In the genomic region with DNA sequence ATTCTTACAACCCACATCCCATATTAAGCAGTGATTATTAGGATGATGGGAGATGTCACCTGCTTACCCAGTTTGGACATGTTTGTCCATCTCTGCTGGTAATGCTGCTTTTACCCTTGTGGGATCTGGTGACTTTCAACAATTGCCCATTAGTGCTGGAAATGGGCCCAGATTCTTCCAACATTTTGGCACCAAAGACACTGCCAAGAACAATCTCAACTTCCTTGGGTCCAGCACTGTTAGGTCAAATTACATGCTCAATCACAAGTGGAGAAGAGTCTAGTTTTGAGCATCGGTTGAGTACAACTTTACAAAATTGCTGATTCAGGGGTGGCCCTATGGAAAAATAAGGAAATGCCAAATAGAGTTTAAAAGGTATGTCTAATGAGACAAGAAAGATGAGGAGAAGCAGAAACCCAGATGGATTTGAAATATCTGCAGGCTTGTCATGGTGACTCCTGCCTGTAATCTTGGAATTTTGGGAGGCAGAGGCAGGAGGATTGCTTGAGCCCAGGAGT, we compare ENCODE assay signal across 18 cellular contexts. TPM values are rescaled to one million over a fixed set of nuclear protein-coding genes. Genes with fewer than 3 reads are reported as not detected.
DNase-seq lines count a peak whose midpoint lies in the region; ATAC-seq, FAIRE-seq and TF ChIP-seq lines count a peak whose summit lies in the region.
"Had no signal": no experiment of that assay in that cellular context is flagged by ENCODE, and none has a peak within 500 bp of the region (broad histone marks: within the 10 kb centered on the region; RNA-seq: fewer than 3 reads in every experiment).

No MANE protein-coding gene starts in this region.

- H2AFZ ChIP-seq in HepG2 (ENCODE audit: low read length) = no peak overlapping the region

- DNase-seq in HepG2 (ENCODE audit: low spot score) = no peak
- no peak for DNase-seq in right lobe of liver
- peak; percentile 29 for DNase-seq in fibroblast of pulmonary artery (ENCODE audit: low read depth)
- DNase-seq in NCI-H1417 treated with DMSO at 0.1 percent for 48 hours (lab: John Stamatoyannopoulos, UW) = no peak
- DNase-seq in activated CD4-positive, CD25-positive, alpha-beta regulatory T cell (lab: John Stamatoyannopoulos, UW) = no peak
- DNase-seq in NCI-H226 = no peak
- DNase-seq: Caco-2; CD4-positive, CD25-positive, alpha-beta regulatory T cell; DMS153; MM.1S; NCI-H187 treated with DMSO at 0.1 percent for 48 hours; NCI-H2171; NCI-H510A; NCI-H774 had no signal

- H3K36me3 ChIP-seq in HepG2 (replicated peaks in 1 of 2; ENCODE audit: control insufficient read depth in 1 of 2, insufficient read depth in 2 of 2, low read length in 2 of 2) (no peaks in the 10 kb centered on the region), right lobe of liver (no peaks in the 10 kb centered on the region)
- H3K36me3 ChIP-seq: SJSA1 had no signal

- H3K4me2 ChIP-seq in HepG2 (ENCODE audit: low read depth, low read length) = no peak overlapping the region

- in situ Hi-C loops in HepG2 (cut with HindIII; ENCODE audit: extremely low pct_ligation_motif_present, low pct_unique_long_range_greater_than_20kb) = loop anchor here (5.0 kb wide), 1 partner anchor 88 kb away; no protein-coding TSS in a partner anchor

- ATAC-seq in HepG2 (no peak), right lobe of liver (no peak), SK-N-SH treated with all-trans-retinoic acid at 6 μM for 48 hours (peak; percentile 60; the same call in 2 of the 3 replicates)

- WGBS in HepG2 (ENCODE audit: low lambda C conversion rate) = 0% methylated on average over 1 of the region's 1 CpG
- WGBS in right lobe of liver (ENCODE audit: insufficient coverage, low coverage, low lambda C conversion rate, missing lambda C conversion rate) = 50% methylated on average over 1 of the region's 1 CpG

- H3K79me2 ChIP-seq in HepG2 (ENCODE audit: insufficient read depth, low read length) = no peaks in the 10 kb centered on the region

- TF ChIP-seq EP300 in HepG2 (IDR thresholded peaks at IDR 0.05; ENCODE audit: low read depth in 2 of 2, low read length in 2 of 2) (no peak), HepG2 (CRISPR knock-in tag; IDR thresholded peaks at IDR 0.05; ENCODE audit: borderline replicate concordance) (no peak)

- no peak overlapping the region for H3K9ac ChIP-seq in HepG2 (ENCODE audit: insufficient read depth, low read depth, low read length)

- POLR2A ChIA-PET in HepG2 (lab: Yijun Ruan, JAX) = interaction anchor here (0.6 kb wide), 1 partner anchor 86 kb away, joined by 3 read pairs; no protein-coding TSS in a partner anchor

- TF ChIP-seq POLR2A in HepG2 (IDR thresholded peaks at IDR 0.05; ENCODE audit: insufficient read depth in 1 of 2, low read depth in 2 of 2, low read length in 2 of 2) (no peak), right lobe of liver (IDR thresholded peaks at IDR 0.05) (no peak)

- H3K4me3 ChIP-seq in HepG2 (replicated peaks in 1 of 3; ENCODE audit: insufficient read depth in 1 of 3, low read depth in 2 of 3, low read length in 3 of 3) (no peak overlapping the region), right lobe of liver (no peak overlapping the region), fibroblast of pulmonary artery (replicated peaks; ENCODE audit: low read depth, low read length) (no peak overlapping the region)
- H3K4me3 ChIP-seq: SJSA1 had no signal

- no TSS peak for BruUV-seq in HepG2 (replicated peaks; lab: Mats Ljungman, UMichigan)

- no peak for FAIRE-seq in HepG2 (lab: Jason Lieb, UNC)
- FAIRE-seq: GM19239, H1 had no signal

- H3K27me3 ChIP-seq in HepG2 (ENCODE audit: control insufficient read depth in 1 of 2, insufficient read depth in 2 of 2, low read length in 2 of 2) (no peaks in the 10 kb centered on the region), right lobe of liver (no peaks in the 10 kb centered on the region)

- TF ChIP-seq RAD21 in HepG2 (CRISPR knock-in tag; IDR thresholded peaks at IDR 0.05) = no peak

- H3K9me3 ChIP-seq in HepG2 (ENCODE audit: low read length) (no peaks in the 10 kb centered on the region), right lobe of liver (no peaks in the 10 kb centered on the region)
- H3K9me3 ChIP-seq: Caco-2, SJSA1 had no signal

- H3K27ac ChIP-seq in HepG2 (ENCODE audit: extremely low read length, insufficient read depth, low read length) = no peak overlapping the region
- no peak overlapping the region for H3K27ac ChIP-seq in right lobe of liver
- H3K27ac ChIP-seq: SJSA1 had no signal

- no peaks in the 10 kb centered on the region for H4K20me1 ChIP-seq in HepG2 (ENCODE audit: insufficient read depth, low read length)

- H3K4me1 ChIP-seq in HepG2 (ENCODE audit: insufficient read depth, low read length) = peaks cover 17% of the 10 kb centered on the region
- H3K4me1 ChIP-seq in right lobe of liver = no peaks in the 10 kb centered on the region
- H3K4me1 ChIP-seq: Caco-2, SJSA1 had no signal

- CTCF ChIA-PET in HepG2 (lab: Yijun Ruan, JAX; ENCODE audit: low intra/inter-chr PET ratio, low total read pairs) = no interaction called here

- intact Hi-C loops in HepG2 (cut with micrococcal nuclease; ENCODE audit: unreplicated experiment) = loop anchor here (10.0 kb wide), 1 partner anchor 160 kb away; a partner anchor contains a TSS
- intact Hi-C loops in right lobe of liver (cut with DNase I) = loop anchor here in 1 of 2 donors (10.0 kb wide), 1 partner anchor 80 kb away; a partner anchor contains a TSS

- TF ChIP-seq CTCF in HepG2 (CRISPR knock-in tag; IDR thresholded peaks at IDR 0.05) = no peak
- TF ChIP-seq CTCF in right lobe of liver (IDR thresholded peaks at IDR 0.05) = no peak
- no peak for TF ChIP-seq CTCF in fibroblast of pulmonary artery (IDR thresholded peaks at IDR 0.05; ENCODE audit: low read length, missing control alignments)

RNA-seq across cellular contexts. Expression of a gene that starts 13.0 kb away (rescaled TPM):
- total RNA-seq in HepG2 (2016; rRNA removed; fragmentation: Illumina TruSeq; extraction: Trizol) (not detected in 2 replicates), right lobe of liver (1 to 10 TPM in 1 of 6 experiments, under 1 TPM in 5; 0.51 to 1.6 (median 0.87) TPM)
- total RNA-seq in HepG2 (2016; cell fraction: cytosol; rRNA removed; fragmentation: Illumina TruSeq; extraction: Trizol; ENCODE audit: low read depth) = not detected in 2 replicates
- total RNA-seq in HepG2 (2016; cell fraction: insoluble cytoplasmic fraction; rRNA removed; fragmentation: Illumina TruSeq; extraction: Trizol) = not detected in 2 replicates
- not detected in 2 replicates for total RNA-seq in HepG2 (2016; cell fraction: membrane; rRNA removed; fragmentation: Illumina TruSeq; extraction: Trizol)
- total RNA-seq in HepG2 (2016; cell fraction: nucleus; rRNA removed; fragmentation: Illumina TruSeq; extraction: Trizol) = not detected in 2 replicates
- polyA plus RNA-seq in HepG2 (2011; rRNA removed) = not detected in 2 replicates
- not detected in 2 replicates for polyA plus RNA-seq in HepG2 (2011; cell fraction: cytosol; rRNA removed)
- not detected in 2 replicates for polyA plus RNA-seq in HepG2 (2011; cell fraction: nucleus; rRNA removed)
- polyA plus RNA-seq in HepG2 (2012) = not detected in 2 replicates
- polyA plus RNA-seq in HepG2 (2016; cell fraction: cytosol; fragmentation: Illumina TruSeq; extraction: Trizol; ENCODE audit: low read depth) = not detected in 2 replicates
- not detected in 2 replicates for polyA plus RNA-seq in HepG2 (2016; cell fraction: insoluble cytoplasmic fraction; fragmentation: Illumina TruSeq; extraction: Trizol; ENCODE audit: low read depth)
- polyA plus RNA-seq in HepG2 (2016; cell fraction: membrane; fragmentation: Illumina TruSeq; extraction: Trizol; ENCODE audit: low read depth) = not detected in 2 replicates
- not detected in 2 replicates for polyA plus RNA-seq in HepG2 (2016; cell fraction: nucleus; fragmentation: Illumina TruSeq; extraction: Trizol; ENCODE audit: insufficient read depth, low read depth)
- not detected in 2 replicates for polyA minus RNA-seq in HepG2 (2011; rRNA and poly(A)+ RNA removed; ENCODE audit: low replicate concordance)
- polyA minus RNA-seq in HepG2 (2011; cell fraction: cytosol; rRNA and poly(A)+ RNA removed) = not detected in 2 replicates
- not detected in 2 replicates for polyA minus RNA-seq in HepG2 (2011; cell fraction: nucleus; rRNA and poly(A)+ RNA removed)

RNA-seq across cellular contexts. Expression of a gene that starts 30.1 kb away (rescaled TPM):
- 0.13 TPM in 1 of 2 replicates, not detected in the other for total RNA-seq in HepG2 (2016; rRNA removed; fragmentation: Illumina TruSeq; extraction: Trizol)
- not detected in 2 replicates for total RNA-seq in HepG2 (2016; cell fraction: cytosol; rRNA removed; fragmentation: Illumina TruSeq; extraction: Trizol; ENCODE audit: low read depth)
- 0.11 TPM in 1 of 2 replicates, not detected in the other for total RNA-seq in HepG2 (2016; cell fraction: insoluble cytoplasmic fraction; rRNA removed; fragmentation: Illumina TruSeq; extraction: Trizol)
- not detected in 2 replicates for total RNA-seq in HepG2 (2016; cell fraction: membrane; rRNA removed; fragmentation: Illumina TruSeq; extraction: Trizol)
- 0.16 TPM in 1 of 2 replicates, not detected in the other for total RNA-seq in HepG2 (2016; cell fraction: nucleus; rRNA removed; fragmentation: Illumina TruSeq; extraction: Trizol)
- 0.03 TPM in 1 of 2 replicates, not detected in the other for polyA plus RNA-seq in HepG2 (2011; rRNA removed)
- polyA plus RNA-seq in HepG2 (2011; cell fraction: cytosol; rRNA removed) = 0.03 TPM in 1 of 2 replicates, not detected in the other
- 0.10 and 0.11 TPM in 2 replicates for polyA plus RNA-seq in HepG2 (2011; cell fraction: nucleus; rRNA removed)
- polyA plus RNA-seq in HepG2 (2012) = not detected in 2 replicates
- polyA plus RNA-seq in HepG2 (2016; cell fraction: cytosol; fragmentation: Illumina TruSeq; extraction: Trizol; ENCODE audit: low read depth) = not detected in 2 replicates
- polyA plus RNA-seq in HepG2 (2016; cell fraction: insoluble cytoplasmic fraction; fragmentation: Illumina TruSeq; extraction: Trizol; ENCODE audit: low read depth) = not detected in 2 replicates
- not detected in 2 replicates for polyA plus RNA-seq in HepG2 (2016; cell fraction: membrane; fragmentation: Illumina TruSeq; extraction: Trizol; ENCODE audit: low read depth)
- not detected in 2 replicates for polyA plus RNA-seq in HepG2 (2016; cell fraction: nucleus; fragmentation: Illumina TruSeq; extraction: Trizol; ENCODE audit: insufficient read depth, low read depth)
- polyA minus RNA-seq in HepG2 (2011; rRNA and poly(A)+ RNA removed; ENCODE audit: low replicate concordance) = not detected in 2 replicates
- polyA minus RNA-seq in HepG2 (2011; cell fraction: cytosol; rRNA and poly(A)+ RNA removed) = not detected in 2 replicates
- polyA minus RNA-seq in HepG2 (2011; cell fraction: nucleus; rRNA and poly(A)+ RNA removed) = not detected in 2 replicates
- total RNA-seq in right lobe of liver = under 1 TPM in 2 of 6 experiments, not detected in 4; 0.13 to 0.20 TPM
- total RNA-seq: Caco-2, SJSA1 had no signal

RNA-seq across cellular contexts. Expression of a gene that starts 46.4 kb away (rescaled TPM):
- total RNA-seq in HepG2 (2016; rRNA removed; fragmentation: Illumina TruSeq; extraction: Trizol) (28.7 and 35.4 TPM in 2 replicates), right lobe of liver (1 to 10 TPM; 3.3 to 5.0 (median 4.5) TPM)
- total RNA-seq in HepG2 (2016; cell fraction: cytosol; rRNA removed; fragmentation: Illumina TruSeq; extraction: Trizol; ENCODE audit: low read depth) = 13.3 and 13.6 TPM in 2 replicates
- total RNA-seq in HepG2 (2016; cell fraction: insoluble cytoplasmic fraction; rRNA removed; fragmentation: Illumina TruSeq; extraction: Trizol) = 29.8 and 36.0 TPM in 2 replicates
- total RNA-seq in HepG2 (2016; cell fraction: membrane; rRNA removed; fragmentation: Illumina TruSeq; extraction: Trizol) = 26.1 and 26.5 TPM in 2 replicates
- total RNA-seq in HepG2 (2016; cell fraction: nucleus; rRNA removed; fragmentation: Illumina TruSeq; extraction: Trizol) = 22.6 and 26.3 TPM in 2 replicates
- 7.8 and 9.2 TPM in 2 replicates for polyA plus RNA-seq in HepG2 (2011; rRNA removed)
- polyA plus RNA-seq in HepG2 (2011; cell fraction: cytosol; rRNA removed) = 7.4 TPM in 2 replicates
- polyA plus RNA-seq in HepG2 (2011; cell fraction: nucleus; rRNA removed) = 9.1 and 10.7 TPM in 2 replicates
- polyA plus RNA-seq in HepG2 (2012) = 10.0 and 10.9 TPM in 2 replicates
- 8.9 and 10.2 TPM in 2 replicates for polyA plus RNA-seq in HepG2 (2016; cell fraction: cytosol; fragmentation: Illumina TruSeq; extraction: Trizol; ENCODE audit: low read depth)
- polyA plus RNA-seq in HepG2 (2016; cell fraction: insoluble cytoplasmic fraction; fragmentation: Illumina TruSeq; extraction: Trizol; ENCODE audit: low read depth) = 28.1 and 28.6 TPM in 2 replicates
- polyA plus RNA-seq in HepG2 (2016; cell fraction: membrane; fragmentation: Illumina TruSeq; extraction: Trizol; ENCODE audit: low read depth) = 15.0 and 17.3 TPM in 2 replicates
- polyA plus RNA-seq in HepG2 (2016; cell fraction: nucleus; fragmentation: Illumina TruSeq; extraction: Trizol; ENCODE audit: insufficient read depth, low read depth) = 30.1 and 30.5 TPM in 2 replicates
- 3.9 and 8.3 TPM in 2 replicates for polyA minus RNA-seq in HepG2 (2011; rRNA and poly(A)+ RNA removed; ENCODE audit: low replicate concordance)
- 2.6 and 6.2 TPM in 2 replicates for polyA minus RNA-seq in HepG2 (2011; cell fraction: cytosol; rRNA and poly(A)+ RNA removed)
- polyA minus RNA-seq in HepG2 (2011; cell fraction: nucleus; rRNA and poly(A)+ RNA removed) = 7.5 and 10.1 TPM in 2 replicates

RNA-seq across cellular contexts. Expression of a gene that starts 50.5 kb away (rescaled TPM):
- 0.04 TPM in 2 replicates for total RNA-seq in HepG2 (2016; rRNA removed; fragmentation: Illumina TruSeq; extraction: Trizol)
- not detected in 2 replicates for total RNA-seq in HepG2 (2016; cell fraction: cytosol; rRNA removed; fragmentation: Illumina TruSeq; extraction: Trizol; ENCODE audit: low read depth)
- total RNA-seq in HepG2 (2016; cell fraction: insoluble cytoplasmic fraction; rRNA removed; fragmentation: Illumina TruSeq; extraction: Trizol) = 0.04 TPM in 2 replicates
- total RNA-seq in HepG2 (2016; cell fraction: membrane; rRNA removed; fragmentation: Illumina TruSeq; extraction: Trizol) = 0.03 TPM in 1 of 2 replicates, not detected in the other
- not detected in 2 replicates for total RNA-seq in HepG2 (2016; cell fraction: nucleus; rRNA removed; fragmentation: Illumina TruSeq; extraction: Trizol)
- not detected in 2 replicates for polyA plus RNA-seq in HepG2 (2011; rRNA removed)
- polyA plus RNA-seq in HepG2 (2011; cell fraction: cytosol; rRNA removed) = not detected in 2 replicates
- polyA plus RNA-seq in HepG2 (2011; cell fraction: nucleus; rRNA removed) = 0.03 TPM in 1 of 2 replicates, not detected in the other
- 0.07 and 0.09 TPM in 2 replicates for polyA plus RNA-seq in HepG2 (2012)
- polyA plus RNA-seq in HepG2 (2016; cell fraction: cytosol; fragmentation: Illumina TruSeq; extraction: Trizol; ENCODE audit: low read depth) = 0.01 TPM in 1 of 2 replicates, not detected in the other
- polyA plus RNA-seq in HepG2 (2016; cell fraction: insoluble cytoplasmic fraction; fragmentation: Illumina TruSeq; extraction: Trizol; ENCODE audit: low read depth) = 0.07 and 0.09 TPM in 2 replicates
- polyA plus RNA-seq in HepG2 (2016; cell fraction: membrane; fragmentation: Illumina TruSeq; extraction: Trizol; ENCODE audit: low read depth) = 0.02 and 0.05 TPM in 2 replicates
- 0.13 and 0.14 TPM in 2 replicates for polyA plus RNA-seq in HepG2 (2016; cell fraction: nucleus; fragmentation: Illumina TruSeq; extraction: Trizol; ENCODE audit: insufficient read depth, low read depth)
- 0.02 TPM in 1 of 2 replicates, not detected in the other for polyA minus RNA-seq in HepG2 (2011; rRNA and poly(A)+ RNA removed; ENCODE audit: low replicate concordance)
- polyA minus RNA-seq in HepG2 (2011; cell fraction: cytosol; rRNA and poly(A)+ RNA removed) = not detected in 2 replicates
- not detected in 2 replicates for polyA minus RNA-seq in HepG2 (2011; cell fraction: nucleus; rRNA and poly(A)+ RNA removed)
- total RNA-seq in right lobe of liver = under 1 TPM in 2 of 6 experiments, not detected in 4; 0.02 to 0.07 TPM
- total RNA-seq: CD4-positive, CD25-positive, alpha-beta regulatory T cell; SJSA1 had no signal
